Comparison of ENCODE assay signal across 17 cellular contexts in the genomic region with DNA sequence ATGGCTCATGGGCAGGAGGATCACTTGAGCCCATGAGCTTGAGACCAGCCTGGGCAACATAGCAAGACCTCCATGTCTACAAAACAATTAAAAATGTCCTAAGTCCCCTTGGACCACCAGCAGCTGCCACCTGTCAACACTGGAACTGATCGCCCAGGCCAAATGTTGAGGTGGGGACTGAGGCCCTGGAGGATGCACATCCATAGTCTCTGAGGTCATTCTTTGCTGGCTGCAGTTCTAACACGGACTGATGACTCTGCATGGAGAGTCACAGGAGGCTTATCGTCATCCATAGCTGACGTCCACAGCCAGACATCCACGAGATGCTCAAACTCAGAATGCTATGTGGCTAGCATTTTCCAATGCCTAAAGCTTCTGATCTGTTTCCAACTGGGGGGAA.
DNase-seq lines count a peak whose midpoint lies in the region; ATAC-seq and TF ChIP-seq lines count a peak whose summit lies in the region.
"Had no signal": no experiment of that assay in that cellular context is flagged by ENCODE, and none has a peak within 500 bp of the region (broad histone marks: within the 10 kb centered on the region; RNA-seq: fewer than 3 reads in every experiment).

No MANE protein-coding gene starts in this region.

- no peak overlapping the region for H3K4me3 ChIP-seq in DND-41 (ENCODE audit: low read depth in 1 of 2, low read length in 2 of 2)
- H3K4me3 ChIP-seq: SJSA1 had no signal

- no peaks in the 10 kb centered on the region for H3K9me3 Mint-ChIP-seq in activated CD8-positive, alpha-beta T cell treated with anti-CD3 and anti-CD28 coated beads for 36 hours
- no peaks in the 10 kb centered on the region for H3K9me3 Mint-ChIP-seq in activated CD8-positive, alpha-beta T cell treated with anti-CD3 and anti-CD28 coated beads, Interleukin-2, amount 10 ng/mL, durations not matched to agents 7 days and 5 days (ENCODE audit: insufficient read depth)
- H3K9me3 Mint-ChIP-seq in stimulated activated effector memory CD8-positive, alpha-beta T cell treated with anti-CD3 and anti-CD28 coated beads, Interleukin-12 subunit alpha, Interleukin-12 subunit beta, amount 100 ng/mL, for 72 hours: no peaks in the 10 kb centered on the region

- no peak overlapping the region for H3K4me3 Mint-ChIP-seq in activated CD8-positive, alpha-beta T cell treated with anti-CD3 and anti-CD28 coated beads for 36 hours
- no peak overlapping the region for H3K4me3 Mint-ChIP-seq in activated CD8-positive, alpha-beta T cell treated with anti-CD3 and anti-CD28 coated beads, Interleukin-2, amount 10 ng/mL, durations not matched to agents 7 days and 5 days
- no peak overlapping the region for H3K4me3 Mint-ChIP-seq in stimulated activated effector memory CD8-positive, alpha-beta T cell treated with anti-CD3 and anti-CD28 coated beads, Interleukin-12 subunit alpha, Interleukin-12 subunit beta, amount 100 ng/mL, for 72 hours

- POLR2A ChIA-PET in activated CD8-positive, alpha-beta T cell treated with anti-CD3 and anti-CD28 coated beads for 36 hours (lab: Charles Lee): no interaction called here
- POLR2A ChIA-PET in activated CD8-positive, alpha-beta T cell treated with anti-CD3 and anti-CD28 coated beads, Interleukin-2, amount 10 ng/mL, durations not matched to agents 7 days and 5 days (lab: Charles Lee): interaction anchor here (0.5 kb wide), 1 partner anchor 117 kb away, joined by 3 read pairs; no protein-coding TSS in a partner anchor

- H3K36me3 ChIP-seq in DND-41 (ENCODE audit: insufficient read depth, low read length): peaks cover 22% of the 10 kb centered on the region
- H3K36me3 ChIP-seq: SJSA1 had no signal

- H3K27me3 Mint-ChIP-seq in activated CD8-positive, alpha-beta T cell treated with anti-CD3 and anti-CD28 coated beads for 36 hours: no peaks in the 10 kb centered on the region
- no peaks in the 10 kb centered on the region for H3K27me3 Mint-ChIP-seq in activated CD8-positive, alpha-beta T cell treated with anti-CD3 and anti-CD28 coated beads, Interleukin-2, amount 10 ng/mL, durations not matched to agents 7 days and 5 days (ENCODE audit: low read depth)

- no peak for TF ChIP-seq CTCF in activated CD8-positive, alpha-beta T cell treated with anti-CD3 and anti-CD28 coated beads for 36 hours (IDR thresholded peaks at IDR 0.05)
- TF ChIP-seq CTCF in DND-41 (IDR thresholded peaks at IDR 0.05; ENCODE audit: borderline replicate concordance, extremely low read depth, low read length, poor library complexity, severe bottlenecking): no peak

- H3K27ac ChIP-seq in DND-41 (ENCODE audit: low read length): peak overlapping the region; percentile 18; the same call in 1 of the 2 replicates
- H3K27ac ChIP-seq: SJSA1 had no signal

- no peak overlapping the region for H3K4me2 ChIP-seq in DND-41 (ENCODE audit: insufficient read depth, low read length)

- H3K27me3 ChIP-seq in DND-41 (ENCODE audit: insufficient read depth, low read length, poor library complexity): no peaks in the 10 kb centered on the region
- H3K27me3 ChIP-seq: SJSA1 had no signal

- H3K79me2 ChIP-seq in DND-41 (ENCODE audit: insufficient read depth, low read length): peaks cover 79% of the 10 kb centered on the region

- H3K27ac Mint-ChIP-seq in activated CD8-positive, alpha-beta T cell treated with anti-CD3 and anti-CD28 coated beads for 36 hours: peak overlapping the region; percentile 37
- no peak overlapping the region for H3K27ac Mint-ChIP-seq in activated CD8-positive, alpha-beta T cell treated with anti-CD3 and anti-CD28 coated beads, Interleukin-2, amount 10 ng/mL, durations not matched to agents 7 days and 5 days
- H3K27ac Mint-ChIP-seq in stimulated activated effector memory CD8-positive, alpha-beta T cell treated with anti-CD3 and anti-CD28 coated beads, Interleukin-12 subunit alpha, Interleukin-12 subunit beta, amount 100 ng/mL, for 72 hours: peak overlapping the region; percentile 29

- no peak overlapping the region for H3K9ac ChIP-seq in DND-41 (ENCODE audit: low read depth, low read length)

- CTCF ChIA-PET in activated CD8-positive, alpha-beta T cell treated with anti-CD3 and anti-CD28 coated beads for 36 hours (lab: Charles Lee): interaction anchor here (0.6 kb wide), 1 partner anchor 22 kb away, joined by 3 read pairs; no protein-coding TSS in a partner anchor
- CTCF ChIA-PET in activated CD8-positive, alpha-beta T cell treated with anti-CD3 and anti-CD28 coated beads, Interleukin-2, amount 10 ng/mL, durations not matched to agents 7 days and 5 days (lab: Charles Lee): interaction anchor here (1.0 kb wide), 2 partner anchors 27 to 30 kb away, joined by 3 read pairs; no protein-coding TSS in a partner anchor

- H3K9me3 ChIP-seq in DND-41 (ENCODE audit: insufficient read depth, low read length, severe bottlenecking): no peaks in the 10 kb centered on the region
- H3K9me3 ChIP-seq: SJSA1 had no signal

- peaks cover 65% of the 10 kb centered on the region for H3K4me1 Mint-ChIP-seq in activated CD8-positive, alpha-beta T cell treated with anti-CD3 and anti-CD28 coated beads for 36 hours (ENCODE audit: low read depth)
- H3K4me1 Mint-ChIP-seq in activated CD8-positive, alpha-beta T cell treated with anti-CD3 and anti-CD28 coated beads, Interleukin-2, amount 10 ng/mL, durations not matched to agents 7 days and 5 days (ENCODE audit: low read depth): peaks cover 52% of the 10 kb centered on the region
- peaks cover 58% of the 10 kb centered on the region for H3K4me1 Mint-ChIP-seq in stimulated activated effector memory CD8-positive, alpha-beta T cell treated with anti-CD3 and anti-CD28 coated beads, Interleukin-12 subunit alpha, Interleukin-12 subunit beta, amount 100 ng/mL, for 72 hours

- intact Hi-C loops in activated CD8-positive, alpha-beta T cell treated with anti-CD3 and anti-CD28 coated beads for 36 hours (cut with micrococcal nuclease): no loop called here

- no peak for DNase-seq in activated CD8-positive, alpha-beta T cell treated with anti-CD3 and anti-CD28 coated beads for 36 hours
- DNase-seq in activated CD8-positive, alpha-beta T cell treated with anti-CD3 and anti-CD28 coated beads, Interleukin-2, amount 10 ng/mL, durations not matched to agents 7 days and 5 days: no peak
- no peak for DNase-seq in DND-41
- DNase-seq in islet precursor cell: peak; percentile 22
- no peak for DNase-seq in stimulated activated effector memory CD8-positive, alpha-beta T cell treated with anti-CD3 and anti-CD28 coated beads, Interleukin-12 subunit alpha, Interleukin-12 subunit beta, amount 100 ng/mL, for 72 hours (ENCODE audit: low spot score in 2 of 2)
- no peak for DNase-seq in AG20443 (ENCODE audit: low spot score)
- DNase-seq in occipital lobe (lab: John Stamatoyannopoulos, UW): no peak
- no peak for DNase-seq in activated T-cell treated with anti-CD3 and anti-CD28 coated beads for 4 hours
- DNase-seq: 8988T, EL, KG1, NCI-H1417 treated with DMSO at 0.1 percent for 48 hours, NCI-H2029, NCI-H2171, NCI-H774, RPMI8226 had no signal

- no peak for ATAC-seq in activated CD8-positive, alpha-beta T cell treated with anti-CD3 and anti-CD28 coated beads for 36 hours
- ATAC-seq in activated CD8-positive, alpha-beta T cell treated with anti-CD3 and anti-CD28 coated beads, Interleukin-2, amount 10 ng/mL, durations not matched to agents 7 days and 5 days: no peak
- no peak for ATAC-seq in DND-41 (ENCODE audit: insufficient read depth, low read depth)
- ATAC-seq in stimulated activated effector memory CD8-positive, alpha-beta T cell treated with anti-CD3 and anti-CD28 coated beads, Interleukin-12 subunit alpha, Interleukin-12 subunit beta, amount 100 ng/mL, for 72 hours: no peak

- H3K4me1 ChIP-seq in DND-41 (ENCODE audit: insufficient read depth, low read length): no peaks in the 10 kb centered on the region
- H3K4me1 ChIP-seq: SJSA1 had no signal

- peaks cover 57% of the 10 kb centered on the region for H3K36me3 Mint-ChIP-seq in activated CD8-positive, alpha-beta T cell treated with anti-CD3 and anti-CD28 coated beads for 36 hours (ENCODE audit: low read depth)
- peaks cover 68% of the 10 kb centered on the region for H3K36me3 Mint-ChIP-seq in activated CD8-positive, alpha-beta T cell treated with anti-CD3 and anti-CD28 coated beads, Interleukin-2, amount 10 ng/mL, durations not matched to agents 7 days and 5 days (ENCODE audit: low read depth)
- H3K36me3 Mint-ChIP-seq in stimulated activated effector memory CD8-positive, alpha-beta T cell treated with anti-CD3 and anti-CD28 coated beads, Interleukin-12 subunit alpha, Interleukin-12 subunit beta, amount 100 ng/mL, for 72 hours: peaks cover 67% of the 10 kb centered on the region

- no peak overlapping the region for H2AFZ ChIP-seq in DND-41 (ENCODE audit: low read depth, low read length)

- peaks cover 6% of the 10 kb centered on the region; the same call in 1 of the 2 replicates for H4K20me1 ChIP-seq in DND-41 (ENCODE audit: insufficient read depth, low read length)
